1 cellular context compared by ENCODE assay signal in the genomic region with DNA sequence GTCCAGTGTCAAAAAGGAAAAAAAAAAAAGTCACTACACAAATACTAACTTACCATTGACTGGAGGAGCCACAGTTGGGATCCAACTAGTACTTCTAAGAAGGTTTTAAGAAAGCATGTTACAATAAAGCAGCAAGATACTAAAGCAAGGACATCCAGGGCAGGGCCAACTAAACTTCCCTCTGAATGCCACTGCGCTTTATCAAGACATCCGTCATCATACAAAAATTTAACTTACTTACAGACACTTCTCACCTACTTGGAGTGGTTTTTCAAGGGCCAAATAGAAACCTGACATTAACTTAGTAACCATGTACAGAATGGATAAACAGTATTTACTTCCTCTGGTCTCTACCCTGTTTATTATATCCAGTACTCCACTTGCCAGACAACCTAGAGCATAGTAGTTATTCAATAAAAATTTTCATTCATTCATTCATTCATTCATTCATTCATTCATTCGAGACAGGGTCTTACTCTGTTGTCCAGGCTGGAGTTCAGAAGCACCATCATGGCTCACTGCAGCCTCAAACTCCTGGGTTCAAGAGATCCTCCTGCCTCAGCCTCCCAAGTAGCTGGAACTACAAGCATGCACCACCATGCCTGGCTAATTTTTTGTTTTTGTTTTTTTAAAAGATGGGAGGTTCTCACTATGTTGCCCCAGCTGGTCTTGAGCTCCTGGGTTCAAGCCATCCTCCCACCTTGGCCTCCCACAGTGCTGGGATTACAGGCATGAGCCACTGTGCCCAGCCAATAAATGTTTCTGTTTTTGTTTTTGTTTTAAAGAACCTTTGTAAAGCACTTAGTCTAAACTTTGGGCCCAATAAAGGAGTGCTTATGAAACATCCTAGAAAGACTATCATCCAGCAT.
TF ChIP-seq lines count a peak whose summit lies in the region.

No MANE protein-coding gene starts in this region.

TF ChIP-seq in K562, 482 proteins besides CTCF, POLR2A, EP300 and RAD21 (continued from another document):
- no peak for TF ChIP-seq ZNF318 (IDR thresholded peaks at IDR 0.05; ENCODE audit: borderline replicate concordance in 1 of 2, low read depth in 1 of 2)
- 0 out of 2 replicates have a peak, but pooled peaks have one; percentile 36 for TF ChIP-seq HDAC2 (IDR thresholded peaks at IDR 0.05)
- peak; percentile 94 for TF ChIP-seq ZNF121 (CRISPR knock-in tag; conservative IDR thresholded peaks at IDR 0.05)
- TF ChIP-seq RUNX1 (IDR thresholded peaks at IDR 0.05; ENCODE audit: low read depth): no peak
- TF ChIP-seq SMARCA5 (IDR thresholded peaks at IDR 0.05): peak; percentile 53; the same call in 1 of the 2 replicates
- TF ChIP-seq RBM25 (IDR thresholded peaks at IDR 0.05; ENCODE audit: low read depth, low read length, severe bottlenecking): peak; percentile 41
- no peak for TF ChIP-seq SRSF1 (IDR thresholded peaks at IDR 0.05; ENCODE audit: low read depth, low read length)
- TF ChIP-seq FOXK2 (conservative IDR thresholded peaks at IDR 0.05 in 1 of 2, IDR thresholded peaks at IDR 0.05 in 1 of 2; ENCODE audit: low read depth in 2 of 2): no peak
